Comparison of ENCODE assay signal across 16 cellular contexts in genomic region chr1:160357286-160358002, GRCh38. TPM values are rescaled to one million over a fixed set of nuclear protein-coding genes. Genes with fewer than 3 reads are reported as not detected.
A peak's percentile ranks its signal among the peaks of the same experiment; 100 is the strongest.
DNase-seq lines count a peak whose midpoint lies in the region; ATAC-seq and TF ChIP-seq lines count a peak whose summit lies in the region.
"Had no signal": no experiment of that assay in that cellular context is flagged by ENCODE, and none has a peak within 500 bp of the region (broad histone marks: within the 10 kb centered on the region; RNA-seq: fewer than 3 reads in every experiment).

No MANE protein-coding gene starts in this region.

- H3K27me3 Mint-ChIP-seq in CD8-positive, alpha-beta T cell (ENCODE audit: low read depth) = no peaks in the 10 kb centered on the region
- H3K27me3 Mint-ChIP-seq in activated CD4-positive, alpha-beta T cell treated with anti-CD3 and anti-CD28 coated beads, Interleukin-2, amount 10 ng/mL, durations not matched to agents 7 days and 5 days = no peaks in the 10 kb centered on the region

- H3K9me3 ChIP-seq in CD8-positive, alpha-beta T cell (ENCODE audit: low read length) = no peaks in the 10 kb centered on the region
- H3K9me3 ChIP-seq in gastrocnemius medialis = no peaks in the 10 kb centered on the region
- H3K9me3 ChIP-seq: BLaER1 treated with 17β-estradiol and CSF1 and Interleukin-3, amounts not matched to agents 10 nM and 100 nM had no signal

- no peaks in the 10 kb centered on the region for H3K4me1 ChIP-seq in CD8-positive, alpha-beta T cell (ENCODE audit: insufficient read depth, low read length)
- peaks cover 4 to 28% of the 10 kb centered on the region in 2 donors for H3K4me1 ChIP-seq in gastrocnemius medialis

- H3K36me3 Mint-ChIP-seq in CD8-positive, alpha-beta T cell = peaks cover 81% of the 10 kb centered on the region
- H3K36me3 Mint-ChIP-seq in activated CD4-positive, alpha-beta T cell treated with anti-CD3 and anti-CD28 coated beads, Interleukin-2, amount 10 ng/mL, durations not matched to agents 7 days and 5 days (ENCODE audit: low read depth) = peaks cover 55% of the 10 kb centered on the region

- no peak for DNase-seq in CD8-positive, alpha-beta T cell
- DNase-seq in HS-5 (ENCODE audit: low read depth) = peak; percentile 28
- peak; percentile 37 for DNase-seq in fibroblast of mammary gland (ENCODE audit: low read depth)
- DNase-seq in gastrocnemius medialis = peak in 1 of 2 donors; percentile 54
- DNase-seq in GM19240 (ENCODE audit: insufficient read length, low spot score) = no peak
- DNase-seq in activated CD4-positive, alpha-beta T cell treated with anti-CD3 and anti-CD28 coated beads, Interleukin-2, amount 10 ng/mL, durations not matched to agents 7 days and 5 days = no peak
- DNase-seq in NCI-H510A treated with DMSO at 0.1 percent for 48 hours (lab: John Stamatoyannopoulos, UW) = no peak
- DNase-seq: HCEC 1CT, IMR-90, NCI-H1417, NCI-H1930, NCI-H2171, NCI-H524, SHP77 treated with DMSO at 0.1 percent for 48 hours had no signal

- in situ Hi-C loops in gastrocnemius medialis (cut with MboI; ENCODE audit: low sequenced_read_pairs in 4 of 4) = loop anchor here in 2 of 4 donors (25.0 kb wide), 1 partner anchor 270 kb away; the partner anchor contains the start of genes IGSF8 (in 2 of the 2) and KCNJ9 (in 2 of the 2)

- H3K36me3 ChIP-seq in CD8-positive, alpha-beta T cell (ENCODE audit: insufficient read depth, low read length) = peaks cover 55% of the 10 kb centered on the region
- H3K36me3 ChIP-seq in gastrocnemius medialis = peaks cover 2 to 64% of the 10 kb centered on the region in 2 donors

- no peak for TF ChIP-seq POLR2A in gastrocnemius medialis (IDR thresholded peaks at IDR 0.05)

- H3K27ac Mint-ChIP-seq in CD8-positive, alpha-beta T cell = peak overlapping the region; percentile 20
- H3K27ac Mint-ChIP-seq in activated CD4-positive, alpha-beta T cell treated with anti-CD3 and anti-CD28 coated beads, Interleukin-2, amount 10 ng/mL, durations not matched to agents 7 days and 5 days = no peak overlapping the region

- H3K27ac ChIP-seq in CD8-positive, alpha-beta T cell (ENCODE audit: low read depth, low read length) = no peak overlapping the region
- peak overlapping the region in 3 of 4 donors; percentile 37 to 79 (median 49) for H3K27ac ChIP-seq in gastrocnemius medialis

- intact Hi-C loops in CD8-positive, alpha-beta T cell (cut with DNase I, micrococcal nuclease) = no loop called here
- intact Hi-C loops in gastrocnemius medialis (cut with DNase I; ENCODE audit: low total_unique reads) = no loop called here

- no peaks in the 10 kb centered on the region for H3K27me3 ChIP-seq in CD8-positive, alpha-beta T cell (ENCODE audit: insufficient read depth, low read length)
- no peaks in the 10 kb centered on the region for H3K27me3 ChIP-seq in gastrocnemius medialis
- H3K27me3 ChIP-seq: BLaER1 treated with 17β-estradiol and CSF1 and Interleukin-3, amounts not matched to agents 10 nM and 100 nM had no signal

- no peak overlapping the region for H3K4me3 ChIP-seq in CD8-positive, alpha-beta T cell (ENCODE audit: low read depth, low read length)
- H3K4me3 ChIP-seq in fibroblast of mammary gland (ENCODE audit: control insufficient read depth, low read depth, low read length) = no peak overlapping the region
- no peak overlapping the region for H3K4me3 ChIP-seq in gastrocnemius medialis
- H3K4me3 ChIP-seq: BLaER1 treated with 17β-estradiol and CSF1 and Interleukin-3, amounts not matched to agents 10 nM and 100 nM had no signal

- TF ChIP-seq CTCF in CD8-positive, alpha-beta T cell (IDR thresholded peaks at IDR 0.05) = no peak
- TF ChIP-seq CTCF in fibroblast of mammary gland (conservative IDR thresholded peaks at IDR 0.05; ENCODE audit: control insufficient read depth, insufficient read depth, low read depth, low read length) (no peak), gastrocnemius medialis (IDR thresholded peaks at IDR 0.05 in 4 of 5, conservative IDR thresholded peaks at IDR 0.05 in 1 of 5) (no peak)

- CTCF ChIA-PET in CD8-positive, alpha-beta T cell (lab: Charles Lee) = no interaction called here
- CTCF ChIA-PET in activated CD4-positive, alpha-beta T cell treated with anti-CD3 and anti-CD28 coated beads, Interleukin-2, amount 10 ng/mL, durations not matched to agents 7 days and 5 days (lab: Charles Lee) = interaction anchor here (0.9 to 4.3 kb wide), 3 partner anchors 17 to 256 kb away, joined by 3 to 18 read pairs (median 4); no protein-coding TSS in a partner anchor

- no peaks in the 10 kb centered on the region for H3K4me1 Mint-ChIP-seq in CD8-positive, alpha-beta T cell (ENCODE audit: low read depth)
- no peaks in the 10 kb centered on the region for H3K4me1 Mint-ChIP-seq in activated CD4-positive, alpha-beta T cell treated with anti-CD3 and anti-CD28 coated beads, Interleukin-2, amount 10 ng/mL, durations not matched to agents 7 days and 5 days

- H3K4me3 Mint-ChIP-seq in CD8-positive, alpha-beta T cell = no peak overlapping the region
- H3K4me3 Mint-ChIP-seq in activated CD4-positive, alpha-beta T cell treated with anti-CD3 and anti-CD28 coated beads, Interleukin-2, amount 10 ng/mL, durations not matched to agents 7 days and 5 days = no peak overlapping the region

- H3K9me3 Mint-ChIP-seq in CD8-positive, alpha-beta T cell = no peaks in the 10 kb centered on the region
- no peaks in the 10 kb centered on the region for H3K9me3 Mint-ChIP-seq in activated CD4-positive, alpha-beta T cell treated with anti-CD3 and anti-CD28 coated beads, Interleukin-2, amount 10 ng/mL, durations not matched to agents 7 days and 5 days

- POLR2A ChIA-PET in CD8-positive, alpha-beta T cell (lab: Charles Lee) = interaction anchor here (0.7 kb wide), 1 partner anchor 83 kb away, joined by 5 read pairs; no protein-coding TSS in a partner anchor
- POLR2A ChIA-PET in activated CD4-positive, alpha-beta T cell treated with anti-CD3 and anti-CD28 coated beads, Interleukin-2, amount 10 ng/mL, durations not matched to agents 7 days and 5 days (lab: Charles Lee) = no interaction called here

- ATAC-seq in CD8-positive, alpha-beta T cell = no peak
- peak in 1 of 2 donors; percentile 15 for ATAC-seq in gastrocnemius medialis

RNA-seq across cellular contexts. Expression of gene NHLH1, which starts 9.4 kb away (rescaled TPM):
- total RNA-seq in CD8-positive, alpha-beta T cell = under 1 TPM in 1 of 2 experiments, not detected in 1; 0.24 TPM
- total RNA-seq in gastrocnemius medialis = under 1 TPM in 1 of 4 donors, not detected in 3; 0.46 TPM
- under 1 TPM; 0.10 to 0.25 TPM for total RNA-seq in activated CD4-positive, alpha-beta T cell treated with anti-CD3 and anti-CD28 coated beads, Interleukin-2, amount 10 ng/mL, durations not matched to agents 7 days and 5 days
- total RNA-seq: HT-29, IMR-90 had no signal

RNA-seq across cellular contexts. Expression of gene NCSTN, which starts 14.3 kb away (rescaled TPM):
- total RNA-seq in CD8-positive, alpha-beta T cell = 10 to 100 TPM; 55.6 to 58.4 TPM
- 10 to 100 TPM; 29.2 to 59.3 (median 33.2) TPM for total RNA-seq in gastrocnemius medialis
- 10 to 100 TPM; 72.3 to 75.5 TPM for total RNA-seq in activated CD4-positive, alpha-beta T cell treated with anti-CD3 and anti-CD28 coated beads, Interleukin-2, amount 10 ng/mL, durations not matched to agents 7 days and 5 days

RNA-seq across cellular contexts. Expression of gene COPA, which starts 14.4 kb away (rescaled TPM):
- 100 to 1,000 TPM; 116 to 126 TPM for total RNA-seq in CD8-positive, alpha-beta T cell
- 100 to 1,000 TPM in 1 of 4 donors, 10 to 100 TPM in 3; 59.0 to 103 (median 85.9) TPM for total RNA-seq in gastrocnemius medialis
- 100 to 1,000 TPM; 122 TPM for total RNA-seq in activated CD4-positive, alpha-beta T cell treated with anti-CD3 and anti-CD28 coated beads, Interleukin-2, amount 10 ng/mL, durations not matched to agents 7 days and 5 days

RNA-seq across cellular contexts. Expression of gene VANGL2, which starts 42.9 kb away (rescaled TPM):
- not detected for total RNA-seq in CD8-positive, alpha-beta T cell
- total RNA-seq in gastrocnemius medialis = 1 to 10 TPM in 1 of 4 donors, under 1 TPM in 2, not detected in 1; 0.26 to 1.2 (median 0.78) TPM
- under 1 TPM in 1 of 2 experiments, not detected in 1; 0.04 TPM for total RNA-seq in activated CD4-positive, alpha-beta T cell treated with anti-CD3 and anti-CD28 coated beads, Interleukin-2, amount 10 ng/mL, durations not matched to agents 7 days and 5 days

Comparison
In these comparisons a context has a peak if more than half of its experiments do, and no peak if none do; other contexts are left out.
1. DNase-seq: peak in HS-5 (single experiment) and fibroblast of mammary gland (single experiment); none in CD8-positive, alpha-beta T cell (0 of 7), GM19240 (single experiment), activated CD4-positive, alpha-beta T cell treated with anti-CD3 and anti-CD28 coated beads, Interleukin-2, amount 10 ng/mL, durations not matched to agents 7 days and 5 days (single experiment) and NCI-H510A treated with DMSO at 0.1 percent for 48 hours (single experiment).